Comparison of ENCODE assay signal across 8 cellular contexts in the genomic region with DNA sequence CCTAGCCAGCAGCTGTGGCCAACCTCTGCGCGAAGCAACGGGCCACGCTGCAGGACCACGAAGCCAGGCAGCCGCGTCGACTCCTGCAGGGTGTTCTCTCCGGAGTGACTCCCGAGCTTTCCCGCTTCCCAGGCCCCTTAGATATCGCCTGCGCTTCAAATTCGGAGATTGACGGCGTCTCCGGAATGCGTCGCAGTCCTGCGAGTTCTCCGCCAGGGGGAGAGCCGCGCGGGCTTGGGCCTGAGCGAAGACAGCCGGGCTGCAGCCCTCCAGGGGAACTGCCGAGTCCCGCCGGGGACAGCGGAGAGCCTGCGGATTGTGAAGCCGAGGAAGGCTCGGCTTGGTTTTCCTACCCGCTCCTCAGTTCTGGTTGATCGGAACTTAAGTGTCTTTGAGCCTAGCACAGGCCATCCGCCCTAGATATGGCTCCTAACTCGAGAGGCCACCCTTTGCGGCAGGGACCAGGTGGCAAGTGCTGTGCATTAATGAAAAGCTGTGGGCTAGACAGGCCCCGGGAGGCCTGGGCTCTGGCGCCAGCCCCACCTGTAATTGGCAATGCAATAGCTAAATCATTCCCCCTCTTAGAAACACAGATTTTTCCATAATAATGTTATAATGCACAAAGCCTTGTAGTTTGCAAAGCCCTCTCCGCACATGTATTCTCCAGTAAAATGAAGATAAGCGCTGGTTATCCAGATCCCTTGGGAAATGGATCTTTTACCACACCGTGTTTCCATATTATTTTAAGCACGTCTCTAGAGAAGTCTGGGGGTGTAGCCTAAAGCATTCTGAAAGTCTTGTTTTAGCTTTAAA. TPM values are rescaled to one million over a fixed set of nuclear protein-coding genes. Genes with fewer than 3 reads are reported as not detected.
DNase-seq lines count a peak whose midpoint lies in the region; ATAC-seq and TF ChIP-seq lines count a peak whose summit lies in the region.

No MANE protein-coding gene starts in this region.

- intact Hi-C loops in left ventricle myocardium inferior (cut with micrococcal nuclease), result no loop called here
- intact Hi-C loops in posterior vena cava (cut with DNase I), result loop anchor here in 1 of 2 donors (10.0 kb wide), 1 partner anchor 62 kb away; no protein-coding TSS in a partner anchor
- intact Hi-C loops in upper lobe of right lung (cut with DNase I), result no loop called here

- peak overlapping the region; percentile 94 for H3K27ac ChIP-seq in left ventricle myocardium inferior (replicated peaks)
- H3K27ac ChIP-seq in upper lobe of right lung, result peak overlapping the region; percentile 49

- ATAC-seq in HG02623 (IDR thresholded peaks at IDR 0.05; ENCODE audit: unreplicated experiment) (peak; percentile 90), upper lobe of right lung (peak; percentile 93)

- TF ChIP-seq CTCF in GM10266 (IDR thresholded peaks at IDR 0.05; ENCODE audit: control insufficient read depth, insufficient read depth, low read depth, missing control alignments) (peak; percentile 82), left ventricle myocardium inferior (IDR thresholded peaks at IDR 0.05; ENCODE audit: borderline replicate concordance) (peak; percentile 94), upper lobe of right lung (IDR thresholded peaks at IDR 0.05) (peak; percentile 86)

- no peaks in the 10 kb centered on the region for H3K27me3 ChIP-seq in left ventricle myocardium inferior (ENCODE audit: low read depth)
- H3K27me3 ChIP-seq in upper lobe of right lung, result no peaks in the 10 kb centered on the region

- H3K4me3 ChIP-seq in left ventricle myocardium inferior, result peak overlapping the region; percentile 96
- H3K4me3 ChIP-seq in upper lobe of right lung, result peak overlapping the region; percentile 81

- peak; percentile 84 for DNase-seq in GM10266 (ENCODE audit: extremely low spot score)
- DNase-seq in NCI-H1092 treated with DMSO at 0.1 percent for 48 hours (lab: John Stamatoyannopoulos, UW), result peak; percentile 82
- DNase-seq in T follicular helper cell (ENCODE audit: low read depth), result peak; percentile 60
- peak; percentile 85 for DNase-seq in amniotic stem cell (lab: John Stamatoyannopoulos, UW)
- peak; percentile 83 for DNase-seq in left ventricle myocardium inferior
- DNase-seq in posterior vena cava (ENCODE audit: low spot score), result peak; percentile 95
- peak; percentile 92 for DNase-seq in upper lobe of right lung

- peaks cover 26% of the 10 kb centered on the region for H3K4me1 ChIP-seq in left ventricle myocardium inferior
- H3K4me1 ChIP-seq in upper lobe of right lung, result peaks cover 5% of the 10 kb centered on the region

- H3K9me3 ChIP-seq in left ventricle myocardium inferior (replicated peaks) (no peaks in the 10 kb centered on the region), upper lobe of right lung (no peaks in the 10 kb centered on the region)

- H3K36me3 ChIP-seq in left ventricle myocardium inferior (no peaks in the 10 kb centered on the region), upper lobe of right lung (no peaks in the 10 kb centered on the region)

RNA-seq across cellular contexts. Expression of gene APBA1, which starts 0.9 kb away (rescaled TPM):
- total RNA-seq in left ventricle myocardium inferior (3.0 TPM), posterior vena cava (1 to 10 TPM; 8.9 to 9.2 TPM), upper lobe of right lung (6.2 TPM)

Comparison
In these comparisons a context has a peak if more than half of its experiments do, and no peak if none do; other contexts are left out.
1. Peak in every context shown above with its lines: DNase-seq, ATAC-seq, H3K4me3 ChIP-seq and H3K27ac ChIP-seq.